Comparison of ENCODE assay signal across 8 cellular contexts in genomic region chr14:67514650-67515385, GRCh38.
DNase-seq lines count a peak whose midpoint lies in the region; ATAC-seq and TF ChIP-seq lines count a peak whose summit lies in the region.

No MANE protein-coding gene starts in this region.

- H3K4me3 ChIP-seq in brain microvascular endothelial cell (ENCODE audit: low read depth, low read length) (peak overlapping the region; percentile 60), iPS-18a (ENCODE audit: low read length) (peak overlapping the region; percentile 57), skeletal muscle cell (ENCODE audit: low read depth, low read length) (peak overlapping the region; percentile 64)

- no peak overlapping the region for H3K9ac ChIP-seq in iPS-18a (ENCODE audit: low read length)

- no peak for TF ChIP-seq CTCF in brain microvascular endothelial cell (IDR thresholded peaks at IDR 0.05; ENCODE audit: low read depth, low read length, missing control alignments)

- H3K4me1 ChIP-seq in iPS-18a (ENCODE audit: control insufficient read depth, low read depth, low read length), result no peaks in the 10 kb centered on the region

- in situ Hi-C loops in brain microvascular endothelial cell (cut with HindIII; ENCODE audit: low pct_ligation_motif_present, low sequenced_read_pairs), result no loop called here

- H3K27me3 ChIP-seq in brain microvascular endothelial cell (replicated peaks), result peaks cover 21% of the 10 kb centered on the region
- peaks cover 58% of the 10 kb centered on the region for H3K27me3 ChIP-seq in iPS-18a (ENCODE audit: control insufficient read depth, insufficient read depth, low read length)

- DNase-seq in NCI-H1417 (lab: John Stamatoyannopoulos, UW) (peak; percentile 36 to 84 (median 83)), NCI-H1417 treated with DMSO at 0.1 percent for 48 hours (lab: John Stamatoyannopoulos, UW) (no peak), T-helper 1 cell (peak; percentile 21 to 49 (median 23)), brain microvascular endothelial cell (peak; percentile 7), skeletal muscle cell (ENCODE audit: low read depth) (no peak), inferior parietal cortex (ENCODE audit: extremely low spot score) (no peak)

- no peaks in the 10 kb centered on the region for H3K9me3 ChIP-seq in iPS-18a (ENCODE audit: control insufficient read depth, low read depth, low read length)

- no peak overlapping the region for H3K27ac ChIP-seq in brain microvascular endothelial cell
- no peak overlapping the region for H3K27ac ChIP-seq in iPS-18a (ENCODE audit: low read length)

- ATAC-seq in HG03432 (IDR thresholded peaks at IDR 0.05; ENCODE audit: unreplicated experiment), result peak; percentile 53

- no peaks in the 10 kb centered on the region for H3K36me3 ChIP-seq in brain microvascular endothelial cell (replicated peaks)
- H3K36me3 ChIP-seq in iPS-18a (ENCODE audit: control insufficient read depth, low read depth, low read length), result no peaks in the 10 kb centered on the region

Comparison
In these comparisons a context has a peak if more than half of its experiments do, and no peak if none do; other contexts are left out.
1. DNase-seq: peak in NCI-H1417 (3 of 3), T-helper 1 cell (5 of 5) and brain microvascular endothelial cell (single experiment); none in NCI-H1417 treated with DMSO at 0.1 percent for 48 hours (single experiment), skeletal muscle cell (single experiment) and inferior parietal cortex (single experiment).
2. Peak in every context shown above with its lines, with median percentiles within 50 percentile points of each other: H3K4me3 ChIP-seq.